8 cellular contexts compared by ENCODE assay signal in genomic region chr5:149581931-149582768, GRCh38. TPM values are rescaled to one million over a fixed set of nuclear protein-coding genes. Genes with fewer than 3 reads are reported as not detected.
DNase-seq lines count a peak whose midpoint lies in the region; ATAC-seq lines count a peak whose summit lies in the region.

No MANE protein-coding gene starts in this region.

- no peaks in the 10 kb centered on the region for H3K36me3 Mint-ChIP-seq in activated CD8-positive, alpha-beta T cell treated with anti-CD3 and anti-CD28 coated beads, Interleukin-2, amount 10 ng/mL, durations not matched to agents 7 days and 5 days (ENCODE audit: low read depth)

- intact Hi-C loops in right cardiac atrium (cut with DNase I), result no loop called here

- no peak overlapping the region for H3K27ac Mint-ChIP-seq in activated CD8-positive, alpha-beta T cell treated with anti-CD3 and anti-CD28 coated beads, Interleukin-2, amount 10 ng/mL, durations not matched to agents 7 days and 5 days

- H3K4me3 ChIP-seq in right cardiac atrium (ENCODE audit: low read length), result peak overlapping the region; percentile 50
- peak overlapping the region; percentile 77 for H3K4me3 ChIP-seq in rectal smooth muscle tissue (ENCODE audit: low read length)

- CTCF ChIA-PET in activated CD8-positive, alpha-beta T cell treated with anti-CD3 and anti-CD28 coated beads, Interleukin-2, amount 10 ng/mL, durations not matched to agents 7 days and 5 days (lab: Charles Lee), result interaction anchor here (1.9 to 2.1 kb wide), 2 partner anchors 36 to 85 kb away, joined by 4 to 7 read pairs; no protein-coding TSS in a partner anchor

- H3K27me3 ChIP-seq in right cardiac atrium (ENCODE audit: control insufficient read depth, insufficient read depth) (no peaks in the 10 kb centered on the region), rectal smooth muscle tissue (ENCODE audit: control insufficient read depth, insufficient read depth, low read length) (no peaks in the 10 kb centered on the region)

- peak overlapping the region; percentile 78 for H3K9ac ChIP-seq in rectal smooth muscle tissue (ENCODE audit: low read length)

- H3K36me3 ChIP-seq in rectal smooth muscle tissue (ENCODE audit: control insufficient read depth, insufficient read depth, low read length), result no peaks in the 10 kb centered on the region

- ATAC-seq in activated CD8-positive, alpha-beta T cell treated with anti-CD3 and anti-CD28 coated beads, Interleukin-2, amount 10 ng/mL, durations not matched to agents 7 days and 5 days, result no peak
- ATAC-seq in right cardiac atrium (peak; percentile 30 to 32), HG02840 (IDR thresholded peaks at IDR 0.05; ENCODE audit: low FRiP score, unreplicated experiment) (no peak), HG02884 (IDR thresholded peaks at IDR 0.05; ENCODE audit: unreplicated experiment) (no peak)

- 22% methylated on average over 9 of the region's 9 CpGs for WGBS in right cardiac atrium

- H3K4me1 ChIP-seq in right cardiac atrium (ENCODE audit: control insufficient read depth, insufficient read depth, low read length) (peaks cover 2% of the 10 kb centered on the region), rectal smooth muscle tissue (ENCODE audit: control insufficient read depth, insufficient read depth, low read length) (peaks cover 17% of the 10 kb centered on the region)

- H3K4me1 Mint-ChIP-seq in activated CD8-positive, alpha-beta T cell treated with anti-CD3 and anti-CD28 coated beads, Interleukin-2, amount 10 ng/mL, durations not matched to agents 7 days and 5 days (ENCODE audit: low read depth), result peaks cover 6% of the 10 kb centered on the region

- DNase-seq in NCI-H2227 (lab: John Stamatoyannopoulos, UW; ENCODE audit: unreplicated experiment) (peak; percentile 9), NCI-H2227 treated with DMSO at 0.1 percent for 48 hours (lab: John Stamatoyannopoulos, UW) (no peak), right cardiac atrium (no peak)
- no peak for DNase-seq in activated CD8-positive, alpha-beta T cell treated with anti-CD3 and anti-CD28 coated beads, Interleukin-2, amount 10 ng/mL, durations not matched to agents 7 days and 5 days
- DNase-seq in stimulated activated CD4-positive, alpha-beta T cell treated with anti-CD3 and anti-CD28 coated beads, Interleukin-15, amount 100 ng/mL, for 24 hours, result no peak

- H3K27ac ChIP-seq in right cardiac atrium (ENCODE audit: low read length) (peak overlapping the region; percentile 90), rectal smooth muscle tissue (ENCODE audit: low read depth, low read length) (peak overlapping the region; percentile 91)

- H3K9me3 ChIP-seq in right cardiac atrium (ENCODE audit: control insufficient read depth, low read length), result no peaks in the 10 kb centered on the region

- no peaks in the 10 kb centered on the region for H3K9me3 Mint-ChIP-seq in activated CD8-positive, alpha-beta T cell treated with anti-CD3 and anti-CD28 coated beads, Interleukin-2, amount 10 ng/mL, durations not matched to agents 7 days and 5 days (ENCODE audit: insufficient read depth)

- POLR2A ChIA-PET in activated CD8-positive, alpha-beta T cell treated with anti-CD3 and anti-CD28 coated beads, Interleukin-2, amount 10 ng/mL, durations not matched to agents 7 days and 5 days (lab: Charles Lee), result no interaction called here

- peak overlapping the region; percentile 62 for H3K4me3 Mint-ChIP-seq in activated CD8-positive, alpha-beta T cell treated with anti-CD3 and anti-CD28 coated beads, Interleukin-2, amount 10 ng/mL, durations not matched to agents 7 days and 5 days

- H3K27me3 Mint-ChIP-seq in activated CD8-positive, alpha-beta T cell treated with anti-CD3 and anti-CD28 coated beads, Interleukin-2, amount 10 ng/mL, durations not matched to agents 7 days and 5 days (ENCODE audit: low read depth), result peaks cover 18% of the 10 kb centered on the region

RNA-seq across cellular contexts. Expression of gene ARHGEF37, which starts 0.9 kb away (rescaled TPM):
- total RNA-seq in activated CD8-positive, alpha-beta T cell treated with anti-CD3 and anti-CD28 coated beads, Interleukin-2, amount 10 ng/mL, durations not matched to agents 7 days and 5 days, result 1 to 10 TPM; 1.0 to 1.4 TPM
- total RNA-seq in right cardiac atrium, result 10 to 100 TPM; 20.6 to 25.7 (median 23.2) TPM
- 10.4 TPM for polyA plus RNA-seq in right cardiac atrium

RNA-seq across cellular contexts. Expression of gene CSNK1A1, which starts 30.9 kb away (rescaled TPM):
- 100 to 1,000 TPM; 163 to 177 TPM for total RNA-seq in activated CD8-positive, alpha-beta T cell treated with anti-CD3 and anti-CD28 coated beads, Interleukin-2, amount 10 ng/mL, durations not matched to agents 7 days and 5 days
- 100 to 1,000 TPM; 197 to 433 (median 236) TPM for total RNA-seq in right cardiac atrium
- polyA plus RNA-seq in right cardiac atrium, result 74.5 TPM

Comparison
In these comparisons a context has a peak if more than half of its experiments do, and no peak if none do; other contexts are left out.
1. ATAC-seq: peak in right cardiac atrium (2 of 2); none in activated CD8-positive, alpha-beta T cell treated with anti-CD3 and anti-CD28 coated beads, Interleukin-2, amount 10 ng/mL, durations not matched to agents 7 days and 5 days (single experiment), HG02840 (single experiment) and HG02884 (single experiment).
2. RNA of gene ARHGEF37, which starts 0.9 kb away (total RNA-seq): 20.6 to 25.7 TPM in right cardiac atrium; 1.0 to 1.4 TPM in activated CD8-positive, alpha-beta T cell treated with anti-CD3 and anti-CD28 coated beads, Interleukin-2, amount 10 ng/mL, durations not matched to agents 7 days and 5 days; every median in the first group is over 4 times any median in the second.